ENCODE assay signal across 10 cellular contexts in the genomic region with DNA sequence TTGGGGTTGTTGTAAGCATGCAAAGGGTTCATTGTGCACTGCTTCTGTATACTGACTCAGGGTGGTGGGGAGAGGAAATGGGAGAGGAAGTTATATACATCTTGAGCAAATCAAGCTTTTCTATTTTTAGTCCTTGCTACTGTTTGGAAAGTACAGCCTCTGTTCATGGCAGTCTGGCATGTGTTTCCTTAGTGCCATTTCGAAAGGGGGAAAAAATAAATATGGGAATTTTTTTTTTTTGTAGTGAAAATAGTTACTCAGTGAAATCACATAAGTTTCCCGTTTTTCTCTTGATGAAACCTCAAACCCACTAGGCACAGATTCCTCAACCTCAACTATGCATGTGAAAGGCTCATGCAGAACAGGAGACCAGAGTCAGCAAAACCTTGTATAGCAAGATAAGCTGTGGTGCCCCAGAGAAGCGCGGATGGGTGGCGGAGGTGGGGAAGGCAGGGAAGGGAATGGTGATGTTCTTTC.
DNase-seq lines count a peak whose midpoint lies in the region; ATAC-seq lines count a peak whose summit lies in the region.
"Had no signal": no experiment of that assay in that cellular context is flagged by ENCODE, and none has a peak within 500 bp of the region (broad histone marks: within the 10 kb centered on the region; RNA-seq: fewer than 3 reads in every experiment).

No MANE protein-coding gene starts in this region.

- DNase-seq in HS-5 (ENCODE audit: low read depth): peak; percentile 83
- peak; percentile 92 for DNase-seq in adipocyte (ENCODE audit: low read depth)
- peak; percentile 70 for DNase-seq in hepatic stellate cell (ENCODE audit: low spot score)
- DNase-seq in stimulated activated naive B cell treated with anti-CD40 and anti-IgM and Interleukin-4, amounts not matched to agents 10 μg/mL and 1 μg/mL and 100 μg/mL, for 72 hours: no peak
- no peak for DNase-seq in SK-N-DZ (ENCODE audit: low spot score)
- no peak for DNase-seq in NCI-H2227 treated with DMSO at 0.1 percent for 48 hours (lab: John Stamatoyannopoulos, UW)
- DNase-seq: uterus had no signal

- peaks cover 21% of the 10 kb centered on the region for H3K9me3 ChIP-seq in adipocyte (ENCODE audit: control insufficient read depth, low read length)
- H3K9me3 ChIP-seq: prostate gland had no signal

- H3K9ac ChIP-seq in adipocyte (ENCODE audit: low read length): peak overlapping the region; percentile 57

- H3K36me3 ChIP-seq in adipocyte (ENCODE audit: control insufficient read depth, insufficient read depth, low read length, severe bottlenecking): no peaks in the 10 kb centered on the region
- H3K36me3 ChIP-seq: prostate gland, uterus had no signal

- ATAC-seq in stimulated activated naive B cell treated with anti-CD40 and anti-IgM and Interleukin-4, amounts not matched to agents 10 μg/mL and 1 μg/mL and 100 μg/mL, for 72 hours (replicated peaks): peak; percentile 76
- no peak for ATAC-seq in GM21390 (IDR thresholded peaks at IDR 0.05; ENCODE audit: unreplicated experiment)
- no peak for ATAC-seq in HG03039 (IDR thresholded peaks at IDR 0.05; ENCODE audit: unreplicated experiment)

- H3K27ac Mint-ChIP-seq in stimulated activated naive B cell treated with anti-CD40 and anti-IgM and Interleukin-4, amounts not matched to agents 10 μg/mL and 1 μg/mL and 100 μg/mL, for 72 hours: peak overlapping the region; percentile 22

- no peaks in the 10 kb centered on the region for H3K27me3 ChIP-seq in adipocyte (replicated peaks; ENCODE audit: control insufficient read depth, insufficient read depth, low read length)
- H3K27me3 ChIP-seq: uterus had no signal

- H3K9me3 Mint-ChIP-seq in stimulated activated naive B cell treated with anti-CD40 and anti-IgM and Interleukin-4, amounts not matched to agents 10 μg/mL and 1 μg/mL and 100 μg/mL, for 72 hours: peaks cover 15 to 27% of the 10 kb centered on the region in 2 donors

- peaks cover 21% of the 10 kb centered on the region for H3K4me1 ChIP-seq in adipocyte (ENCODE audit: control insufficient read depth, insufficient read depth, low read length)
- H3K4me1 ChIP-seq: prostate gland, uterus had no signal

- peaks cover 23 to 48% of the 10 kb centered on the region in 2 donors for H3K4me1 Mint-ChIP-seq in stimulated activated naive B cell treated with anti-CD40 and anti-IgM and Interleukin-4, amounts not matched to agents 10 μg/mL and 1 μg/mL and 100 μg/mL, for 72 hours

- peaks cover 33 to 49% of the 10 kb centered on the region in 2 donors for H3K36me3 Mint-ChIP-seq in stimulated activated naive B cell treated with anti-CD40 and anti-IgM and Interleukin-4, amounts not matched to agents 10 μg/mL and 1 μg/mL and 100 μg/mL, for 72 hours

- H3K4me3 ChIP-seq in adipocyte (ENCODE audit: low read length): peak overlapping the region; percentile 4
- H3K4me3 ChIP-seq: prostate gland, uterus had no signal

- H3K4me3 Mint-ChIP-seq in stimulated activated naive B cell treated with anti-CD40 and anti-IgM and Interleukin-4, amounts not matched to agents 10 μg/mL and 1 μg/mL and 100 μg/mL, for 72 hours: peak overlapping the region in 1 of 2 donors; percentile 8

- no peaks in the 10 kb centered on the region for H3K27me3 Mint-ChIP-seq in stimulated activated naive B cell treated with anti-CD40 and anti-IgM and Interleukin-4, amounts not matched to agents 10 μg/mL and 1 μg/mL and 100 μg/mL, for 72 hours

Comparison
In these comparisons a context has a peak if more than half of its experiments do, and no peak if none do; other contexts are left out.
1. DNase-seq: peak in HS-5 (single experiment), adipocyte (single experiment) and hepatic stellate cell (single experiment); none in stimulated activated naive B cell treated with anti-CD40 and anti-IgM and Interleukin-4, amounts not matched to agents 10 μg/mL and 1 μg/mL and 100 μg/mL, for 72 hours (single experiment), SK-N-DZ (single experiment) and NCI-H2227 treated with DMSO at 0.1 percent for 48 hours (single experiment).
2. ATAC-seq: peak in stimulated activated naive B cell treated with anti-CD40 and anti-IgM and Interleukin-4, amounts not matched to agents 10 μg/mL and 1 μg/mL and 100 μg/mL, for 72 hours (2 of 2); none in GM21390 (single experiment) and HG03039 (single experiment).